Comparison of ENCODE assay signal across 1 cellular context in the genomic region with DNA sequence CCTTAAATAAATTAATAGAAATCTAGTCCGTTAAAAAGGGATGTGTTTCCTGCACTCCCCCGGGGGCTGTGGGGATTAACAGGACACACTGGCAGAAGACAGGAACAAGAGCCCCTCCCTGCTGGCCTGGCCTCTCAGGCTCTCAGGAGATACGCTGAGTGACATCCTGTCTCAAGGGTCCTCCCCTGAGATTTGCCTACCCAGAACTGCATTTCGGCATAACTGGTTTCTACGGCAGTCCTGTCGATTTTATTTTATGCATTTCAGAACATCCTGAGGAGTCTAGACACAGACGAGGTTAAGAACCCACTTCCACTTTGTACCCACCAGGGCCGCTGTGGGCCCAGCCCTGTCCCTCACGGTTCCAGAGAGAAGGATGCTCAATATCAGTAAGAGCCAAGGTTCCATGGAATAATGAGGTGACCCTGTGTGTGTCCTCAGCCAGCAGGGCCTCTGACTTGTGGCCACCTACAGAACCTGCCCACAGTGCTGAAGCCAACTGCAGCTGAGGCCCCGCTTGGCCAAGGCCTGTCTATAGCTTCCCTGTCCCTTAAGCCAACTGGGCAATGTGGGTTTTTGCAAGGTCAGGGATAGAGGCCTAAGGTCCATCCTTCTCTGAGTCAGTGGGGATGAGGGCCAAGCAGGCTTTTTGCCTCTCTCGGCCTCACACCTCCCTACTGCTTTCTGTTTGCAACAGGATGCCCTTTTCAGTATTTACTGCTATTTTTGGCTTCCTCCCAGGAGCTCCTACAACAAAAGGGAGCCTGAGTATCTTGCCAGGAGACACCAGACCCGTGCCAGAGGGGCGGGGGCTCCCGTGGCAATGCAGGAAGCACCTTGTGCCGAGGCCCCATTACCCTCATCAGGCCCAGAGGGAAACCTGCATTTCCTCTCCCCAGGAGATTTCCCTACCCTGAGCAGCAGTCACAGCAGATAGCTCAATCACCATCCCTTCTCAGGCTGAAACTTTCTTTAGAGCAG.
TF ChIP-seq lines count a peak whose summit lies in the region.

No MANE protein-coding gene starts in this region.

TF ChIP-seq in SK-N-SH treated with all-trans-retinoic acid at 6 μM for 48 hours, 23 proteins besides CTCF, POLR2A, EP300 and RAD21 (continued from another document):
- TF ChIP-seq, protein P1, sequence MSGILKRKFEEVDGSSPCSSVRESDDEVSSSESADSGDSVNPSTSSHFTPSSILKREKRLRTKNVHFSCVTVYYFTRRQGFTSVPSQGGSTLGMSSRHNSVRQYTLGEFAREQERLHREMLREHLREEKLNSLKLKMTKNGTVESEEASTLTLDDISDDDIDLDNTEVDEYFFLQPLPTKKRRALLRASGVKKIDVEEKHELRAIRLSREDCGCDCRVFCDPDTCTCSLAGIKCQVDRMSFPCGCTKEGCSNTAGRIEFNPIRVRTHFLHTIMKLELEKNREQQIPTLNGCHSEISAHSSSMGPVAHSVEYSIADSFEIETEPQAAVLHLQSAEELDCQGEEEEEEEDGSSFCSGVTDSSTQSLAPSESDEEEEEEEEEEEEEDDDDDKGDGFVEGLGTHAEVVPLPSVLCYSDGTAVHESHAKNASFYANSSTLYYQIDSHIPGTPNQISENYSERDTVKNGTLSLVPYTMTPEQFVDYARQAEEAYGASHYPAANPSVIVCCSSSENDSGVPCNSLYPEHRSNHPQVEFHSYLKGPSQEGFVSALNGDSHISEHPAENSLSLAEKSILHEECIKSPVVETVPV (CRISPR knock-in tag; IDR thresholded peaks at IDR 0.05): no peak
- TF ChIP-seq ZNF70 (CRISPR knock-in tag; IDR thresholded peaks at IDR 0.05) (no peak), ZNF565 (CRISPR knock-in tag; conservative IDR thresholded peaks at IDR 0.05; ENCODE audit: low read depth) (no peak), CSDC2 (CRISPR knock-in tag; IDR thresholded peaks at IDR 0.05) (no peak), ZFP3 (CRISPR knock-in tag; IDR thresholded peaks at IDR 0.05) (no peak), GLIS3 (CRISPR knock-in tag; IDR thresholded peaks at IDR 0.05) (no peak), OSR1 (CRISPR knock-in tag; IDR thresholded peaks at IDR 0.05) (no peak), ZC3H10 (CRISPR knock-in tag; IDR thresholded peaks at IDR 0.05) (no peak), ISL1 (CRISPR knock-in tag; IDR thresholded peaks at IDR 0.05) (no peak), TCF4 (CRISPR knock-in tag; IDR thresholded peaks at IDR 0.05; ENCODE audit: borderline replicate concordance) (no peak), ESRRG (CRISPR knock-in tag; IDR thresholded peaks at IDR 0.05) (no peak)
- TF ChIP-seq, protein P2, sequence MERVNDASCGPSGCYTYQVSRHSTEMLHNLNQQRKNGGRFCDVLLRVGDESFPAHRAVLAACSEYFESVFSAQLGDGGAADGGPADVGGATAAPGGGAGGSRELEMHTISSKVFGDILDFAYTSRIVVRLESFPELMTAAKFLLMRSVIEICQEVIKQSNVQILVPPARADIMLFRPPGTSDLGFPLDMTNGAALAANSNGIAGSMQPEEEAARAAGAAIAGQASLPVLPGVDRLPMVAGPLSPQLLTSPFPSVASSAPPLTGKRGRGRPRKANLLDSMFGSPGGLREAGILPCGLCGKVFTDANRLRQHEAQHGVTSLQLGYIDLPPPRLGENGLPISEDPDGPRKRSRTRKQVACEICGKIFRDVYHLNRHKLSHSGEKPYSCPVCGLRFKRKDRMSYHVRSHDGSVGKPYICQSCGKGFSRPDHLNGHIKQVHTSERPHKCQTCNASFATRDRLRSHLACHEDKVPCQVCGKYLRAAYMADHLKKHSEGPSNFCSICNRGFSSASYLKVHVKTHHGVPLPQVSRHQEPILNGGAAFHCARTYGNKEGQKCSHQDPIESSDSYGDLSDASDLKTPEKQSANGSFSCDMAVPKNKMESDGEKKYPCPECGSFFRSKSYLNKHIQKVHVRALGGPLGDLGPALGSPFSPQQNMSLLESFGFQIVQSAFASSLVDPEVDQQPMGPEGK (CRISPR knock-in tag; IDR thresholded peaks at IDR 0.05; ENCODE audit: borderline replicate concordance): no peak
- TF ChIP-seq, protein P3, sequence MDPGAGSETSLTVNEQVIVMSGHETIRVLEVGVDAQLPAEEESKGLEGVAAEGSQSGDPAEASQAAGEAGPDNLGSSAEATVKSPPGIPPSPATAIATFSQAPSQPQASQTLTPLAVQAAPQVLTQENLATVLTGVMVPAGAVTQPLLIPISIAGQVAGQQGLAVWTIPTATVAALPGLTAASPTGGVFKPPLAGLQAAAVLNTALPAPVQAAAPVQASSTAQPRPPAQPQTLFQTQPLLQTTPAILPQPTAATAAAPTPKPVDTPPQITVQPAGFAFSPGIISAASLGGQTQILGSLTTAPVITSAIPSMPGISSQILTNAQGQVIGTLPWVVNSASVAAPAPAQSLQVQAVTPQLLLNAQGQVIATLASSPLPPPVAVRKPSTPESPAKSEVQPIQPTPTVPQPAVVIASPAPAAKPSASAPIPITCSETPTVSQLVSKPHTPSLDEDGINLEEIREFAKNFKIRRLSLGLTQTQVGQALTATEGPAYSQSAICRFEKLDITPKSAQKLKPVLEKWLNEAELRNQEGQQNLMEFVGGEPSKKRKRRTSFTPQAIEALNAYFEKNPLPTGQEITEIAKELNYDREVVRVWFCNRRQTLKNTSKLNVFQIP (CRISPR knock-in tag; IDR thresholded peaks at IDR 0.05; ENCODE audit: borderline replicate concordance, low read depth): no peak
